ENCODE assay signal across 1 cellular context in genomic region chr7:30306977-30307376, GRCh38.
TF ChIP-seq lines count a peak whose summit lies in the region.

No MANE protein-coding gene starts in this region.

TF ChIP-seq in WTC11, 78 proteins besides CTCF, POLR2A, EP300 and RAD21 (continued from another document):
- TF ChIP-seq AFF4 (CRISPR knock-in tag; IDR thresholded peaks at IDR 0.05; ENCODE audit: borderline replicate concordance) = no peak
- no peak for TF ChIP-seq ZNF121 (CRISPR knock-in tag; IDR thresholded peaks at IDR 0.05)
- TF ChIP-seq NFYB (CRISPR knock-in tag; conservative IDR thresholded peaks at IDR 0.05; ENCODE audit: low read depth) = no peak
- TF ChIP-seq ZNF423 (CRISPR knock-in tag; IDR thresholded peaks at IDR 0.05) = no peak
- no peak for TF ChIP-seq NR3C1 (CRISPR knock-in tag; conservative IDR thresholded peaks at IDR 0.05; ENCODE audit: low read depth)
